Comparison of ENCODE assay signal across 12 cellular contexts in genomic region chr12:68559984-68560822, GRCh38. TPM values are rescaled to one million over a fixed set of nuclear protein-coding genes. Genes with fewer than 3 reads are reported as not detected.
DNase-seq lines count a peak whose midpoint lies in the region; ATAC-seq and TF ChIP-seq lines count a peak whose summit lies in the region.
"Had no signal": no experiment of that assay in that cellular context is flagged by ENCODE, and none has a peak within 500 bp of the region (broad histone marks: within the 10 kb centered on the region; RNA-seq: fewer than 3 reads in every experiment).

No MANE protein-coding gene starts in this region.

- CTCF ChIA-PET in WTC11 (lab: Charles Lee) = interaction anchor here (1.1 kb wide), 1 partner anchor 50 kb away, joined by 3 read pairs; no protein-coding TSS in a partner anchor

- intact Hi-C loops in upper lobe of right lung (cut with DNase I) = no loop called here

- peak overlapping the region; percentile 8 to 95 for H3K27ac Mint-ChIP-seq in activated naive CD4-positive, alpha-beta T cell treated with anti-CD3 and anti-CD28 coated beads, Interleukin-2, amount 50 U/mL, for 72 hours
- H3K27ac Mint-ChIP-seq in WTC11 = peak overlapping the region; percentile 30; the same call in 1 of the 2 replicates

- H3K9me3 Mint-ChIP-seq in activated naive CD4-positive, alpha-beta T cell treated with anti-CD3 and anti-CD28 coated beads, Interleukin-2, amount 50 U/mL, for 72 hours = peaks cover 0 to 9% of the 10 kb centered on the region in 2 donors
- H3K9me3 Mint-ChIP-seq in WTC11 = no peaks in the 10 kb centered on the region

- ATAC-seq in activated naive CD4-positive, alpha-beta T cell treated with anti-CD3 and anti-CD28 coated beads, Interleukin-2, amount 50 U/mL, for 72 hours = peak; percentile 30 to 48
- ATAC-seq in WTC11 (peak; percentile 73), upper lobe of right lung (peak; percentile 94), GM19455 (IDR thresholded peaks at IDR 0.05; ENCODE audit: unreplicated experiment) (no peak)

- POLR2A ChIA-PET in WTC11 (lab: Charles Lee) = interaction anchor here (0.6 to 2.0 kb wide), 2 partner anchors 49 to 50 kb away, joined by 3 to 6 read pairs; partner anchors contain the start of gene RAP1B

- H3K27me3 ChIP-seq in upper lobe of right lung (no peaks in the 10 kb centered on the region), HAP-1 (ENCODE audit: low read depth) (peaks cover 7% of the 10 kb centered on the region; the same call in 1 of the 2 replicates)
- H3K27me3 ChIP-seq: thyroid gland had no signal

- no peaks in the 10 kb centered on the region for H3K27me3 Mint-ChIP-seq in WTC11 (ENCODE audit: low read depth)

- no peaks in the 10 kb centered on the region for H3K9me3 ChIP-seq in upper lobe of right lung
- no peaks in the 10 kb centered on the region for H3K9me3 ChIP-seq in HAP-1
- H3K9me3 ChIP-seq: thyroid gland had no signal

- peaks cover 12% of the 10 kb centered on the region for H3K4me1 Mint-ChIP-seq in WTC11

- in situ Hi-C loops in HAP-1 (cut with MboI; ENCODE audit: low sequenced_read_pairs) = no loop called here

- H3K4me3 ChIP-seq in upper lobe of right lung (no peak overlapping the region), HAP-1 (no peak overlapping the region)
- H3K4me3 ChIP-seq: thyroid gland had no signal

- H3K4me1 ChIP-seq in upper lobe of right lung (peaks cover 11% of the 10 kb centered on the region), HAP-1 (peaks cover 2% of the 10 kb centered on the region)
- H3K4me1 ChIP-seq: thyroid gland had no signal

- H3K36me3 ChIP-seq in upper lobe of right lung (no peaks in the 10 kb centered on the region), HAP-1 (replicated peaks) (no peaks in the 10 kb centered on the region)
- H3K36me3 ChIP-seq: thyroid gland had no signal

- peak overlapping the region; percentile 52 for H3K27ac ChIP-seq in upper lobe of right lung
- H3K27ac ChIP-seq: thyroid gland had no signal

- H3K36me3 Mint-ChIP-seq in activated naive CD4-positive, alpha-beta T cell treated with anti-CD3 and anti-CD28 coated beads, Interleukin-2, amount 50 U/mL, for 72 hours = peaks cover 0 to 6% of the 10 kb centered on the region in 2 donors
- no peaks in the 10 kb centered on the region for H3K36me3 Mint-ChIP-seq in WTC11

- no peak for DNase-seq in activated naive CD4-positive, alpha-beta T cell treated with anti-CD3 and anti-CD28 coated beads, Interleukin-2, amount 50 U/mL, for 72 hours (ENCODE audit: low spot score in 2 of 2)
- no peak for DNase-seq in activated naive CD4-positive, alpha-beta T cell treated with Interleukin-2 at 50 U/mL for 16 hours
- peak; percentile 12 for DNase-seq in WTC11 (ENCODE audit: low spot score)
- DNase-seq in kidney tubule cell (ENCODE audit: low spot score) = peak; percentile 77
- DNase-seq in upper lobe of right lung = no peak
- DNase-seq in stimulated activated CD4-positive, alpha-beta T cell treated with anti-CD3 and anti-CD28 coated beads, Interleukin-4, amount 100 ng/mL, for 1 hour = no peak
- DNase-seq in HAP-1 (ENCODE audit: low spot score in 2 of 2) = no peak
- DNase-seq: activated T-cell treated with anti-CD3 and anti-CD28 coated beads, Interleukin-2, amount 50 U/mL, for 48 hours; effector CD4-positive, alpha-beta T cell; KG1; thyroid gland had no signal

- TF ChIP-seq CTCF in WTC11 (IDR thresholded peaks at IDR 0.05) (no peak), upper lobe of right lung (IDR thresholded peaks at IDR 0.05) (no peak)

- H3K4me3 Mint-ChIP-seq in WTC11 = no peak overlapping the region

TF ChIP-seq in WTC11, 78 proteins besides CTCF, POLR2A, EP300 and RAD21 (continues in another document):
- TF ChIP-seq USF1 (CRISPR knock-in tag; IDR thresholded peaks at IDR 0.05) (peak; percentile 23; the same call in 1 of the 2 replicates), NR3C1 (CRISPR knock-in tag; conservative IDR thresholded peaks at IDR 0.05; ENCODE audit: low read depth) (no peak), IRF2 (CRISPR knock-in tag; IDR thresholded peaks at IDR 0.05; ENCODE audit: borderline replicate concordance, low read depth) (no peak), SMAD3 (CRISPR knock-in tag; IDR thresholded peaks at IDR 0.05; ENCODE audit: borderline replicate concordance) (no peak), ESRRA (CRISPR knock-in tag; IDR thresholded peaks at IDR 0.05; ENCODE audit: borderline replicate concordance) (no peak), ZNF263 (CRISPR knock-in tag; IDR thresholded peaks at IDR 0.05; ENCODE audit: low read depth) (no peak), TP53 (CRISPR knock-in tag; IDR thresholded peaks at IDR 0.05) (no peak), ZNF281 (CRISPR knock-in tag; IDR thresholded peaks at IDR 0.05) (0 out of 2 replicates have a peak, but pooled peaks have one; percentile 38), ZSCAN18 (CRISPR knock-in tag; IDR thresholded peaks at IDR 0.05) (no peak), ATF1 (CRISPR knock-in tag; IDR thresholded peaks at IDR 0.05) (no peak), ZBTB43 (CRISPR knock-in tag; IDR thresholded peaks at IDR 0.05) (no peak), TEAD1 (CRISPR knock-in tag; IDR thresholded peaks at IDR 0.05) (no peak), E2F5 (CRISPR knock-in tag; IDR thresholded peaks at IDR 0.05) (no peak), RORB (CRISPR knock-in tag; IDR thresholded peaks at IDR 0.05) (no peak), ZMAT4 (CRISPR knock-in tag; IDR thresholded peaks at IDR 0.05) (no peak), HMGA2 (CRISPR knock-in tag; IDR thresholded peaks at IDR 0.05) (no peak), KAT7 (CRISPR knock-in tag; IDR thresholded peaks at IDR 0.05; ENCODE audit: borderline replicate concordance) (no peak), NFYB (CRISPR knock-in tag; conservative IDR thresholded peaks at IDR 0.05; ENCODE audit: low read depth) (no peak)

RNA-seq across cellular contexts. Expression of gene RAP1B, which starts 50.5 kb away (rescaled TPM):
- 100 to 1,000 TPM; 182 to 232 TPM for total RNA-seq in activated naive CD4-positive, alpha-beta T cell treated with anti-CD3 and anti-CD28 coated beads, Interleukin-2, amount 50 U/mL, for 72 hours
- total RNA-seq in WTC11 (2021) = 82.3 to 86.9 TPM (median 84.3 TPM) in 3 replicates
- 158 TPM for total RNA-seq in upper lobe of right lung

Comparison
In these comparisons a context has a peak if more than half of its experiments do, and no peak if none do; other contexts are left out.
1. DNase-seq: peak in WTC11 (single experiment) and kidney tubule cell (single experiment); none in activated naive CD4-positive, alpha-beta T cell treated with anti-CD3 and anti-CD28 coated beads, Interleukin-2, amount 50 U/mL, for 72 hours (0 of 2), activated naive CD4-positive, alpha-beta T cell treated with Interleukin-2 at 50 U/mL for 16 hours (single experiment), upper lobe of right lung (single experiment), stimulated activated CD4-positive, alpha-beta T cell treated with anti-CD3 and anti-CD28 coated beads, Interleukin-4, amount 100 ng/mL, for 1 hour (single experiment) and HAP-1 (0 of 2).